In the genomic region with DNA sequence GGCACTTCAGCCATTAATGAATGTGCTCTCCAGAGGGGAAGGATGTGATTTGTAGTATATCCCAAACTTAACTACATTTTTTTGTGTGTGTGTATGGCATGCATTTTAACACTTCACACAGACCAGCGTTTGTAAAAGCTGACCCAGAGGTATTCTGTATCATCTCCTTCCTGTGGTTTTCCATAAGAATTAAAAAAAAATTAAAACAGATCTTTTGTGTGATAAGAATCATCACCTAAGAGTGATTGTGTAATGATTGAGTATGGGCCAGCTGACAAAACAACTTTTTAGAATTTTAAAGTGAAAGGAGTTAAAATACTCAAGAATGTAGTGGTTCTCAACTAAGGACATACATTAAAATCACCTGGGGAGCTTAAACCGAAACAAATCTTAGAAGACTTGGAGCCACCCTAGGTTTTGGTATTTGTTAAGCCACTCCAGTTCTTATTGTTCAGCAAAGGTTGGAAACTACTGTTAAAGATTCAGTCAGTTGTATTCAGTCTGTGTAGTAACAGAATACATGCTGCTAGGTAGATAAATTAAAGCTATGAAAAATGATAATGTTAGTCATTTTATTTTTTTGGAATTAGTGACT, we compare ENCODE assay signal across 23 cellular contexts.
DNase-seq lines count a peak whose midpoint lies in the region; ATAC-seq, FAIRE-seq and TF ChIP-seq lines count a peak whose summit lies in the region.
"Had no signal": no experiment of that assay in that cellular context is flagged by ENCODE, and none has a peak within 500 bp of the region (broad histone marks: within the 10 kb centered on the region; RNA-seq: fewer than 3 reads in every experiment).

No MANE protein-coding gene starts in this region.

- no peak overlapping the region for H3K27ac ChIP-seq in PC-9
- H3K27ac ChIP-seq in astrocyte (ENCODE audit: low read depth, low read length) = no peak overlapping the region
- H3K27ac ChIP-seq: ascending aorta, coronary artery, epithelial cell of prostate, transverse colon had no signal

- peaks cover 70% of the 10 kb centered on the region for H3K4me1 Mint-ChIP-seq in activated CD4-positive, alpha-beta T cell treated with anti-CD3 and anti-CD28 coated beads for 36 hours
- peaks cover 64% of the 10 kb centered on the region for H3K4me1 Mint-ChIP-seq in activated CD4-positive, alpha-beta T cell treated with anti-CD3 and anti-CD28 coated beads, Interleukin-2, amount 10 ng/mL, durations not matched to agents 7 days and 5 days
- H3K4me1 Mint-ChIP-seq in astrocyte (ENCODE audit: low read depth, unreplicated experiment) (peaks cover 26% of the 10 kb centered on the region), glutamatergic neuron (ENCODE audit: low read depth, unreplicated experiment) (peaks cover 4% of the 10 kb centered on the region)

- H3K27me3 ChIP-seq in PC-9 (ENCODE audit: insufficient read depth, low read depth) (no peaks in the 10 kb centered on the region), astrocyte (ENCODE audit: insufficient read depth, low read length) (no peaks in the 10 kb centered on the region)
- H3K27me3 ChIP-seq: ascending aorta, transverse colon had no signal

- no peak overlapping the region for H3K4me3 ChIP-seq in PC-9
- H3K4me3 ChIP-seq in astrocyte (ENCODE audit: insufficient read depth, low read depth, low read length) = no peak overlapping the region
- H3K4me3 ChIP-seq: ascending aorta, coronary artery, GM12878, transverse colon had no signal

- no peak overlapping the region for H3K4me3 Mint-ChIP-seq in activated CD4-positive, alpha-beta T cell treated with anti-CD3 and anti-CD28 coated beads for 36 hours
- H3K4me3 Mint-ChIP-seq in activated CD4-positive, alpha-beta T cell treated with anti-CD3 and anti-CD28 coated beads, Interleukin-2, amount 10 ng/mL, durations not matched to agents 7 days and 5 days = no peak overlapping the region
- H3K4me3 Mint-ChIP-seq in astrocyte (ENCODE audit: unreplicated experiment) (no peak overlapping the region), glutamatergic neuron (ENCODE audit: unreplicated experiment) (no peak overlapping the region)
- H3K4me3 Mint-ChIP-seq: CD14-positive monocyte, immature natural killer cell, WTC11 had no signal

- H3K27me3 Mint-ChIP-seq in activated CD4-positive, alpha-beta T cell treated with anti-CD3 and anti-CD28 coated beads for 36 hours = no peaks in the 10 kb centered on the region
- no peaks in the 10 kb centered on the region for H3K27me3 Mint-ChIP-seq in activated CD4-positive, alpha-beta T cell treated with anti-CD3 and anti-CD28 coated beads, Interleukin-2, amount 10 ng/mL, durations not matched to agents 7 days and 5 days
- no peaks in the 10 kb centered on the region for H3K27me3 Mint-ChIP-seq in astrocyte (ENCODE audit: low read depth, unreplicated experiment)
- no peaks in the 10 kb centered on the region for H3K27me3 Mint-ChIP-seq in glutamatergic neuron (ENCODE audit: unreplicated experiment)

- peak; percentile 39 for ATAC-seq in activated CD4-positive, alpha-beta T cell treated with anti-CD3 and anti-CD28 coated beads for 36 hours
- ATAC-seq in omental fat pad (ENCODE audit: low FRiP score) = peak; percentile 11
- no peak for ATAC-seq in HG02840 (IDR thresholded peaks at IDR 0.05; ENCODE audit: low FRiP score, unreplicated experiment)
- ATAC-seq: GM12878, WTC11 had no signal

- no peaks in the 10 kb centered on the region for H3K9me3 ChIP-seq in PC-9 (ENCODE audit: insufficient read depth, low read depth)
- H3K9me3 ChIP-seq in astrocyte (ENCODE audit: insufficient read depth, low read depth, low read length) = no peaks in the 10 kb centered on the region
- H3K9me3 ChIP-seq: ascending aorta, transverse colon had no signal

- H3K36me3 Mint-ChIP-seq in activated CD4-positive, alpha-beta T cell treated with anti-CD3 and anti-CD28 coated beads for 36 hours (ENCODE audit: low read depth) = peaks cover 22% of the 10 kb centered on the region
- H3K36me3 Mint-ChIP-seq in activated CD4-positive, alpha-beta T cell treated with anti-CD3 and anti-CD28 coated beads, Interleukin-2, amount 10 ng/mL, durations not matched to agents 7 days and 5 days (ENCODE audit: low read depth) = peaks cover 53% of the 10 kb centered on the region
- peaks cover 1% of the 10 kb centered on the region for H3K36me3 Mint-ChIP-seq in astrocyte (ENCODE audit: low read depth, unreplicated experiment)
- no peaks in the 10 kb centered on the region for H3K36me3 Mint-ChIP-seq in glutamatergic neuron (ENCODE audit: unreplicated experiment)
- H3K36me3 Mint-ChIP-seq: WTC11 had no signal

- no peak overlapping the region for H3K27ac Mint-ChIP-seq in activated CD4-positive, alpha-beta T cell treated with anti-CD3 and anti-CD28 coated beads for 36 hours
- H3K27ac Mint-ChIP-seq in activated CD4-positive, alpha-beta T cell treated with anti-CD3 and anti-CD28 coated beads, Interleukin-2, amount 10 ng/mL, durations not matched to agents 7 days and 5 days = no peak overlapping the region
- peak overlapping the region; percentile 24 for H3K27ac Mint-ChIP-seq in astrocyte (ENCODE audit: unreplicated experiment)
- no peak overlapping the region for H3K27ac Mint-ChIP-seq in glutamatergic neuron (ENCODE audit: unreplicated experiment)

- H3K9ac ChIP-seq in astrocyte (ENCODE audit: low read length) = no peak overlapping the region

- H3F3A ChIP-seq in PC-9 (ENCODE audit: insufficient read depth, low read depth) = peaks cover 12% of the 10 kb centered on the region

- H3K79me2 ChIP-seq in PC-9 (ENCODE audit: low read depth) (peaks cover 72% of the 10 kb centered on the region), astrocyte (ENCODE audit: insufficient read depth, low read length) (peaks cover 46% of the 10 kb centered on the region)

- no peak for TF ChIP-seq CTCF in PC-9 (conservative IDR thresholded peaks at IDR 0.05)
- no peak for TF ChIP-seq CTCF in astrocyte (IDR thresholded peaks at IDR 0.05; ENCODE audit: insufficient read depth, low read depth, low read length)
- no peak for TF ChIP-seq CTCF in omental fat pad (IDR thresholded peaks at IDR 0.05)
- no peak for TF ChIP-seq CTCF in glutamatergic neuron (IDR thresholded peaks at IDR 0.05; ENCODE audit: partially characterized antibody, unreplicated experiment)

- BruUV-seq in PC-9 (replicated peaks; lab: Mats Ljungman, UMichigan) = no TSS peak

- H3K4me1 ChIP-seq in PC-9 (replicated peaks; ENCODE audit: insufficient read depth) = peaks cover 20% of the 10 kb centered on the region
- H3K4me1 ChIP-seq in astrocyte (ENCODE audit: insufficient read depth, low read length) = peaks cover 10% of the 10 kb centered on the region
- H3K4me1 ChIP-seq: ascending aorta had no signal

- intact Hi-C loops in activated CD4-positive, alpha-beta T cell treated with anti-CD3 and anti-CD28 coated beads for 36 hours (cut with DNase I, micrococcal nuclease) = no loop called here
- intact Hi-C loops in PC-9 (cut with micrococcal nuclease; ENCODE audit: unreplicated experiment) = no loop called here

- FAIRE-seq in astrocyte (lab: Jason Lieb, UNC) = peak; percentile 39
- FAIRE-seq: A204.1, GM12878 had no signal

- H3K4me2 ChIP-seq in PC-9 = 0 out of 2 replicates have a peak overlapping the region, but pooled peaks have one; percentile 8
- no peak overlapping the region for H3K4me2 ChIP-seq in astrocyte (ENCODE audit: low read length)

- CTCF ChIA-PET in activated CD4-positive, alpha-beta T cell treated with anti-CD3 and anti-CD28 coated beads for 36 hours (lab: Charles Lee) = interaction anchor here (0.5 to 6.2 kb wide), 5 partner anchors 10 to 1774 kb away, joined by 3 to 26 read pairs (median 3); a partner anchor contains a TSS
- CTCF ChIA-PET in activated CD4-positive, alpha-beta T cell treated with anti-CD3 and anti-CD28 coated beads, Interleukin-2, amount 10 ng/mL, durations not matched to agents 7 days and 5 days (lab: Charles Lee) = no interaction called here
- CTCF ChIA-PET in PC-9 (lab: Charles Lee) = no interaction called here

- H3K9me2 ChIP-seq in PC-9 (ENCODE audit: insufficient read depth) = no peaks in the 10 kb centered on the region

- H2AFZ ChIP-seq in PC-9 = no peak overlapping the region
- H2AFZ ChIP-seq in astrocyte (ENCODE audit: low read depth, low read length) = no peak overlapping the region

- POLR2A ChIA-PET in activated CD4-positive, alpha-beta T cell treated with anti-CD3 and anti-CD28 coated beads for 36 hours (lab: Charles Lee) = no interaction called here
- POLR2A ChIA-PET in activated CD4-positive, alpha-beta T cell treated with anti-CD3 and anti-CD28 coated beads, Interleukin-2, amount 10 ng/mL, durations not matched to agents 7 days and 5 days (lab: Charles Lee) = interaction anchor here (0.8 kb wide), 1 partner anchor 51 kb away, joined by 4 read pairs; a partner anchor contains a TSS
- POLR2A ChIA-PET in PC-9 (lab: Charles Lee; ENCODE audit: unreplicated experiment) = no interaction called here

- H3K9me3 Mint-ChIP-seq in activated CD4-positive, alpha-beta T cell treated with anti-CD3 and anti-CD28 coated beads for 36 hours (ENCODE audit: low read depth) = no peaks in the 10 kb centered on the region
- no peaks in the 10 kb centered on the region for H3K9me3 Mint-ChIP-seq in activated CD4-positive, alpha-beta T cell treated with anti-CD3 and anti-CD28 coated beads, Interleukin-2, amount 10 ng/mL, durations not matched to agents 7 days and 5 days
- H3K9me3 Mint-ChIP-seq in astrocyte (ENCODE audit: unreplicated experiment) = no peaks in the 10 kb centered on the region
- no peaks in the 10 kb centered on the region for H3K9me3 Mint-ChIP-seq in glutamatergic neuron (ENCODE audit: unreplicated experiment)
- H3K9me3 Mint-ChIP-seq: CD14-positive monocyte, immature natural killer cell, WTC11 had no signal

- no peak for DNase-seq in activated CD4-positive, alpha-beta T cell treated with anti-CD3 and anti-CD28 coated beads for 36 hours
- DNase-seq in activated CD4-positive, alpha-beta T cell treated with anti-CD3 and anti-CD28 coated beads, Interleukin-2, amount 10 ng/mL, durations not matched to agents 7 days and 5 days = no peak
- DNase-seq in PC-9 (peak in 1 of 2 experiments; percentile 42), astrocyte (ENCODE audit: low read depth) (peak; percentile 55), omental fat pad (ENCODE audit: low spot score) (no peak), glutamatergic neuron (no peak), SK-N-DZ (ENCODE audit: low spot score) (no peak)
- DNase-seq: GOT3; immature natural killer cell; MM.1S; NCI-H187 treated with DMSO at 0.1 percent for 48 hours; NCI-H510A treated with DMSO at 0.1 percent for 48 hours; occipital lobe; stimulated activated CD4-positive, alpha-beta T cell treated with anti-CD3 and anti-CD28 coated beads, Interleukin-4, amount 100 ng/mL, for 1 hour; transverse colon had no signal

- peaks cover 12% of the 10 kb centered on the region; the same call in 1 of the 2 replicates for H4K20me1 ChIP-seq in PC-9 (ENCODE audit: insufficient read depth)
- peaks cover 43% of the 10 kb centered on the region for H4K20me1 ChIP-seq in astrocyte (ENCODE audit: insufficient read depth, low read length)

- H3K36me3 ChIP-seq in PC-9 (ENCODE audit: low read depth) = no peaks in the 10 kb centered on the region; the same call in 1 of the 2 replicates
- no peaks in the 10 kb centered on the region for H3K36me3 ChIP-seq in astrocyte (ENCODE audit: insufficient read depth, low read length)
- H3K36me3 ChIP-seq: ascending aorta, transverse colon had no signal
